Comparison of ENCODE assay signal across 23 cellular contexts in genomic region chr19:31461814-31462539, GRCh38.
DNase-seq lines count a peak whose midpoint lies in the region; ATAC-seq and TF ChIP-seq lines count a peak whose summit lies in the region.
"Had no signal": no experiment of that assay in that cellular context is flagged by ENCODE, and none has a peak within 500 bp of the region (broad histone marks: within the 10 kb centered on the region; RNA-seq: fewer than 3 reads in every experiment).

No MANE protein-coding gene starts in this region.

- H3K36me3 Mint-ChIP-seq in HFFc6 (ENCODE audit: low read depth) = no peaks in the 10 kb centered on the region
- H3K36me3 Mint-ChIP-seq in activated CD8-positive, alpha-beta memory T cell treated with anti-CD3 and anti-CD28 coated beads, Interleukin-2, amount 10 ng/mL, durations not matched to agents 7 days and 5 days = no peaks in the 10 kb centered on the region
- H3K36me3 Mint-ChIP-seq: IgD-negative memory B cell; natural killer cell; stimulated activated naive B cell treated with anti-CD40 and anti-IgM and Interleukin-4, amounts not matched to agents 10 μg/mL and 1 μg/mL and 100 μg/mL, for 72 hours had no signal

- H3K9me3 Mint-ChIP-seq in HFFc6 = no peaks in the 10 kb centered on the region
- H3K9me3 Mint-ChIP-seq in activated CD8-positive, alpha-beta memory T cell treated with anti-CD3 and anti-CD28 coated beads, Interleukin-2, amount 10 ng/mL, durations not matched to agents 7 days and 5 days (ENCODE audit: low read depth) = no peaks in the 10 kb centered on the region
- H3K9me3 Mint-ChIP-seq: natural killer cell had no signal

- ATAC-seq in activated CD8-positive, alpha-beta memory T cell treated with anti-CD3 and anti-CD28 coated beads, Interleukin-2, amount 10 ng/mL, durations not matched to agents 7 days and 5 days = no peak
- ATAC-seq: natural killer cell; pancreas; right lobe of liver; stimulated activated naive B cell treated with anti-CD40 and anti-IgM and Interleukin-4, amounts not matched to agents 10 μg/mL and 1 μg/mL and 100 μg/mL, for 72 hours had no signal

- no peaks in the 10 kb centered on the region for H3K36me3 ChIP-seq in BJ (ENCODE audit: control insufficient read depth, insufficient read depth, low read length)
- H3K36me3 ChIP-seq: BE2C, pancreas, right lobe of liver, tibial artery had no signal

- DNase-seq in BJ (ENCODE audit: low read depth) (no peak), HFFc6 (peak; percentile 11), cardiac fibroblast (ENCODE audit: low read depth in 2 of 2) (peak; percentile 35 to 51), iPS DF 4.7 (ENCODE audit: extremely low read depth, low spot score) (peak; percentile 22), iPS-NIHi11 (ENCODE audit: low spot score) (no peak), activated gamma-delta T cell (lab: John Stamatoyannopoulos, UW) (no peak), cerebellar cortex (ENCODE audit: low spot score) (no peak)
- no peak for DNase-seq in activated CD8-positive, alpha-beta memory T cell treated with anti-CD3 and anti-CD28 coated beads, Interleukin-2, amount 10 ng/mL, durations not matched to agents 7 days and 5 days
- DNase-seq: activated naive CD4-positive, alpha-beta T cell; amygdala; BE2C; effector CD8-positive, alpha-beta T cell; hippocampal formation; natural killer cell; NCI-H1930; NCI-H446 treated with DMSO at 0.1 percent for 48 hours; NK-92 treated with Interleukin-12 subunit alpha and Interleukin-12 subunit beta, amount 100 ng/mL, for 24 hours; pancreas; right lobe of liver; RPMI8226; stimulated activated naive B cell treated with anti-CD40 and anti-IgM and Interleukin-4, amounts not matched to agents 10 μg/mL and 1 μg/mL and 100 μg/mL, for 72 hours; tibial artery had no signal

- peak; percentile 31; the same call in 1 of the 2 replicates for TF ChIP-seq CTCF in BJ (IDR thresholded peaks at IDR 0.05; ENCODE audit: insufficient read depth, low read depth, low read length)
- peak; percentile 58 for TF ChIP-seq CTCF in HFFc6 (IDR thresholded peaks at IDR 0.05)
- peak; percentile 40 for TF ChIP-seq CTCF in cardiac fibroblast (IDR thresholded peaks at IDR 0.05; ENCODE audit: low read depth, low read length)

- H3K4me1 Mint-ChIP-seq in HFFc6 (ENCODE audit: low read depth) = peaks cover 11% of the 10 kb centered on the region
- H3K4me1 Mint-ChIP-seq in activated CD8-positive, alpha-beta memory T cell treated with anti-CD3 and anti-CD28 coated beads, Interleukin-2, amount 10 ng/mL, durations not matched to agents 7 days and 5 days = no peaks in the 10 kb centered on the region
- H3K4me1 Mint-ChIP-seq: IgD-negative memory B cell; natural killer cell; stimulated activated naive B cell treated with anti-CD40 and anti-IgM and Interleukin-4, amounts not matched to agents 10 μg/mL and 1 μg/mL and 100 μg/mL, for 72 hours had no signal

- H3K4me3 ChIP-seq in BJ (ENCODE audit: low read depth, low read length) (no peak overlapping the region), cardiac fibroblast (replicated peaks in 1 of 2; ENCODE audit: low read depth in 2 of 2, low read length in 2 of 2) (no peak overlapping the region)
- H3K4me3 ChIP-seq: pancreas, right lobe of liver, tibial artery had no signal

- POLR2A ChIA-PET in BJ (lab: Charles Lee) = no interaction called here

- no peaks in the 10 kb centered on the region for H3K27me3 Mint-ChIP-seq in HFFc6 (ENCODE audit: insufficient read depth)
- H3K27me3 Mint-ChIP-seq in activated CD8-positive, alpha-beta memory T cell treated with anti-CD3 and anti-CD28 coated beads, Interleukin-2, amount 10 ng/mL, durations not matched to agents 7 days and 5 days = no peaks in the 10 kb centered on the region
- H3K27me3 Mint-ChIP-seq: IgD-negative memory B cell; stimulated activated naive B cell treated with anti-CD40 and anti-IgM and Interleukin-4, amounts not matched to agents 10 μg/mL and 1 μg/mL and 100 μg/mL, for 72 hours had no signal

- no peak overlapping the region for H3K4me3 Mint-ChIP-seq in HFFc6
- H3K4me3 Mint-ChIP-seq in activated CD8-positive, alpha-beta memory T cell treated with anti-CD3 and anti-CD28 coated beads, Interleukin-2, amount 10 ng/mL, durations not matched to agents 7 days and 5 days = no peak overlapping the region
- H3K4me3 Mint-ChIP-seq: IgD-negative memory B cell; natural killer cell; stimulated activated naive B cell treated with anti-CD40 and anti-IgM and Interleukin-4, amounts not matched to agents 10 μg/mL and 1 μg/mL and 100 μg/mL, for 72 hours had no signal

- no peak overlapping the region for H3K27ac Mint-ChIP-seq in HFFc6
- no peak overlapping the region for H3K27ac Mint-ChIP-seq in activated CD8-positive, alpha-beta memory T cell treated with anti-CD3 and anti-CD28 coated beads, Interleukin-2, amount 10 ng/mL, durations not matched to agents 7 days and 5 days
- H3K27ac Mint-ChIP-seq: IgD-negative memory B cell; natural killer cell; stimulated activated naive B cell treated with anti-CD40 and anti-IgM and Interleukin-4, amounts not matched to agents 10 μg/mL and 1 μg/mL and 100 μg/mL, for 72 hours had no signal

- H3K27me3 ChIP-seq in BJ (ENCODE audit: control insufficient read depth, insufficient read depth, low read length) = no peaks in the 10 kb centered on the region
- H3K27me3 ChIP-seq: BE2C, pancreas, right lobe of liver, tibial artery had no signal

- CTCF ChIA-PET in BJ (lab: Yijun Ruan, JAX) = interaction anchor here (0.7 kb wide), 1 partner anchor 498 kb away, joined by 3 read pairs; no protein-coding TSS in a partner anchor
- CTCF ChIA-PET in activated CD8-positive, alpha-beta memory T cell treated with anti-CD3 and anti-CD28 coated beads, Interleukin-2, amount 10 ng/mL, durations not matched to agents 7 days and 5 days (lab: Charles Lee) = no interaction called here

Comparison
In these comparisons a context has a peak if more than half of its experiments do, and no peak if none do; other contexts are left out.
1. DNase-seq: peak in HFFc6 (single experiment), cardiac fibroblast (2 of 2) and iPS DF 4.7 (single experiment); none in BJ (single experiment), iPS-NIHi11 (single experiment), activated gamma-delta T cell (single experiment), cerebellar cortex (single experiment) and activated CD8-positive, alpha-beta memory T cell treated with anti-CD3 and anti-CD28 coated beads, Interleukin-2, amount 10 ng/mL, durations not matched to agents 7 days and 5 days (single experiment).
2. Peak in every context shown above with its lines, with median percentiles within 50 percentile points of each other: CTCF ChIP-seq.